In the genomic region with DNA sequence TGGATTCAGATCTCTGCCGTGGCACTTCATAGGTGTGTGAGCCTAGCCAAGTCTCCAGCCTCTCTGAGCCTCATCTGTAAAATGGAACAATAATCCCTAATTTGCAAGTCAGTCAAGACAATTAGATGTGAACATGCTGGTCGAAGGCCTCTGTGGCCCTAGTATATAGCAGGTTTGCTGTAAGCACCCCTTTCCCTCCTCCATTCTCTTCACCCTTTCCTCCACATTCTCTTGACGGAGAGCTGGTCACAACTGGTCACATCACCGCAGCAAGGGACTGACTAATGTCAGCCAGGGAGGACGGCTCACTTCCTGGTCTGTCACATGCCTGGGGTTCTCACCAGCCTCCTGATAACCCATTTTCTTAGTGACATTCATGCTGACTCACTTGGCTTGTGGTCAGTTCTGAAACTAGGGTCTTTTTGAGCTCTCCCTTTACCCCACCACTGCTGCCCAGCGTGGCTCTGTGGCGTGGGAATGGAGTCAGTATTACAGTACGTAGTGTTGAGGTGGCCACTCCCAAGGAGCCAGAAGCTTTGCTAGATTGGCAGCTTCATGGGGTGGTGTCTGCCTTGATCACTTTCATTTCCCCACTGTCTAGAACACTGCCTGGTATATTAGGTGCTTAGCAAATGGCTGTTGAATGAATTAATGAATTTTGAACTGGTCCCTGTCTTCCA, we compare ENCODE assay signal across 1 cellular context.
TF ChIP-seq lines count a peak whose summit lies in the region.

No MANE protein-coding gene starts in this region.

TF ChIP-seq in K562, 482 proteins besides CTCF, POLR2A, EP300 and RAD21 (continued from another document and continues in another):
- 0 out of 6 replicates have a peak, but pooled peaks of 1 of the 3 experiments have one; percentile 25 for TF ChIP-seq ZBTB11 (CRISPR knock-in tag; IDR thresholded peaks at IDR 0.05)
- TF ChIP-seq KAT8 (IDR thresholded peaks at IDR 0.05; ENCODE audit: low read depth): no peak
- no peak for TF ChIP-seq SMC3 (conservative IDR thresholded peaks at IDR 0.05; ENCODE audit: insufficient read depth, low read depth, low read length)
- peak; percentile 96 for TF ChIP-seq ZNF592 (IDR thresholded peaks at IDR 0.05)
- TF ChIP-seq, protein P1, sequence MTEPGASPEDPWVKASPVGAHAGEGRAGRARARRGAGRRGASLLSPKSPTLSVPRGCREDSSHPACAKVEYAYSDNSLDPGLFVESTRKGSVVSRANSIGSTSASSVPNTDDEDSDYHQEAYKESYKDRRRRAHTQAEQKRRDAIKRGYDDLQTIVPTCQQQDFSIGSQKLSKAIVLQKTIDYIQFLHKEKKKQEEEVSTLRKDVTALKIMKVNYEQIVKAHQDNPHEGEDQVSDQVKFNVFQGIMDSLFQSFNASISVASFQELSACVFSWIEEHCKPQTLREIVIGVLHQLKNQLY (CRISPR knock-in tag; conservative IDR thresholded peaks at IDR 0.05): no peak
- no peak for TF ChIP-seq SP1 (CRISPR knock-in tag; IDR thresholded peaks at IDR 0.05)
- no peak for TF ChIP-seq ZSCAN32 (CRISPR knock-in tag; IDR thresholded peaks at IDR 0.05)
- TF ChIP-seq, protein P2, sequence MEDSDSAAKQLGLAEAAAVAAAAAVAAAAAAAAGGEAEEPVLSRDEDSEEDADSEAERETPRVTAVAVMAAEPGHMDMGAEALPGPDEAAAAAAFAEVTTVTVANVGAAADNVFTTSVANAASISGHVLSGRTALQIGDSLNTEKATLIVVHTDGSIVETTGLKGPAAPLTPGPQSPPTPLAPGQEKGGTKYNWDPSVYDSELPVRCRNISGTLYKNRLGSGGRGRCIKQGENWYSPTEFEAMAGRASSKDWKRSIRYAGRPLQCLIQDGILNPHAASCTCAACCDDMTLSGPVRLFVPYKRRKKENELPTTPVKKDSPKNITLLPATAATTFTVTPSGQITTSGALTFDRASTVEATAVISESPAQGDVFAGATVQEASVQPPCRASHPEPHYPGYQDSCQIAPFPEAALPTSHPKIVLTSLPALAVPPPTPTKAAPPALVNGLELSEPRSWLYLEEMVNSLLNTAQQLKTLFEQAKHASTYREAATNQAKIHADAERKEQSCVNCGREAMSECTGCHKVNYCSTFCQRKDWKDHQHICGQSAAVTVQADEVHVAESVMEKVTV (CRISPR knock-in tag; IDR thresholded peaks at IDR 0.05): no peak
- TF ChIP-seq TFAP4 (CRISPR knock-in tag; IDR thresholded peaks at IDR 0.05; ENCODE audit: borderline replicate concordance): peak; percentile 37; the same call in 1 of the 2 replicates
- TF ChIP-seq E2F3 (CRISPR knock-in tag; IDR thresholded peaks at IDR 0.05): 0 out of 2 replicates have a peak, but pooled peaks have one; percentile 50
- TF ChIP-seq GABPB2 (CRISPR knock-in tag; conservative IDR thresholded peaks at IDR 0.05): no peak
- no peak for TF ChIP-seq ZNF124 (CRISPR knock-in tag; IDR thresholded peaks at IDR 0.05)
- TF ChIP-seq KLF13 (tag; IDR thresholded peaks at IDR 0.05; ENCODE audit: borderline replicate concordance, low read depth): no peak
- TF ChIP-seq SRSF7 (optimal IDR thresholded peaks at IDR 0.05; ENCODE audit: low read depth, low read length): no peak
- TF ChIP-seq, protein P3, sequence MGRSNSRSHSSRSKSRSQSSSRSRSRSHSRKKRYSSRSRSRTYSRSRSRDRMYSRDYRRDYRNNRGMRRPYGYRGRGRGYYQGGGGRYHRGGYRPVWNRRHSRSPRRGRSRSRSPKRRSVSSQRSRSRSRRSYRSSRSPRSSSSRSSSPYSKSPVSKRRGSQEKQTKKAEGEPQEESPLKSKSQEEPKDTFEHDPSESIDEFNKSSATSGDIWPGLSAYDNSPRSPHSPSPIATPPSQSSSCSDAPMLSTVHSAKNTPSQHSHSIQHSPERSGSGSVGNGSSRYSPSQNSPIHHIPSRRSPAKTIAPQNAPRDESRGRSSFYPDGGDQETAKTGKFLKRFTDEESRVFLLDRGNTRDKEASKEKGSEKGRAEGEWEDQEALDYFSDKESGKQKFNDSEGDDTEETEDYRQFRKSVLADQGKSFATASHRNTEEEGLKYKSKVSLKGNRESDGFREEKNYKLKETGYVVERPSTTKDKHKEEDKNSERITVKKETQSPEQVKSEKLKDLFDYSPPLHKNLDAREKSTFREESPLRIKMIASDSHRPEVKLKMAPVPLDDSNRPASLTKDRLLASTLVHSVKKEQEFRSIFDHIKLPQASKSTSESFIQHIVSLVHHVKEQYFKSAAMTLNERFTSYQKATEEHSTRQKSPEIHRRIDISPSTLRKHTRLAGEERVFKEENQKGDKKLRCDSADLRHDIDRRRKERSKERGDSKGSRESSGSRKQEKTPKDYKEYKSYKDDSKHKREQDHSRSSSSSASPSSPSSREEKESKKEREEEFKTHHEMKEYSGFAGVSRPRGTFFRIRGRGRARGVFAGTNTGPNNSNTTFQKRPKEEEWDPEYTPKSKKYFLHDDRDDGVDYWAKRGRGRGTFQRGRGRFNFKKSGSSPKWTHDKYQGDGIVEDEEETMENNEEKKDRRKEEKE (IDR thresholded peaks at IDR 0.05; ENCODE audit: borderline replicate concordance in 1 of 2, control insufficient read depth in 1 of 2, low read depth in 2 of 2, low read length in 1 of 2): no peak
- TF ChIP-seq, protein P4, sequence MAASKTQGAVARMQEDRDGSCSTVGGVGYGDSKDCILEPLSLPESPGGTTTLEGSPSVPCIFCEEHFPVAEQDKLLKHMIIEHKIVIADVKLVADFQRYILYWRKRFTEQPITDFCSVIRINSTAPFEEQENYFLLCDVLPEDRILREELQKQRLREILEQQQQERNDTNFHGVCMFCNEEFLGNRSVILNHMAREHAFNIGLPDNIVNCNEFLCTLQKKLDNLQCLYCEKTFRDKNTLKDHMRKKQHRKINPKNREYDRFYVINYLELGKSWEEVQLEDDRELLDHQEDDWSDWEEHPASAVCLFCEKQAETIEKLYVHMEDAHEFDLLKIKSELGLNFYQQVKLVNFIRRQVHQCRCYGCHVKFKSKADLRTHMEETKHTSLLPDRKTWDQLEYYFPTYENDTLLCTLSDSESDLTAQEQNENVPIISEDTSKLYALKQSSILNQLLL (CRISPR knock-in tag; IDR thresholded peaks at IDR 0.05; ENCODE audit: borderline replicate concordance): no peak
- TF ChIP-seq ZFP36 (IDR thresholded peaks at IDR 0.05; ENCODE audit: low read depth, low read length, partially characterized antibody): peak; percentile 21
- TF ChIP-seq, protein P5, sequence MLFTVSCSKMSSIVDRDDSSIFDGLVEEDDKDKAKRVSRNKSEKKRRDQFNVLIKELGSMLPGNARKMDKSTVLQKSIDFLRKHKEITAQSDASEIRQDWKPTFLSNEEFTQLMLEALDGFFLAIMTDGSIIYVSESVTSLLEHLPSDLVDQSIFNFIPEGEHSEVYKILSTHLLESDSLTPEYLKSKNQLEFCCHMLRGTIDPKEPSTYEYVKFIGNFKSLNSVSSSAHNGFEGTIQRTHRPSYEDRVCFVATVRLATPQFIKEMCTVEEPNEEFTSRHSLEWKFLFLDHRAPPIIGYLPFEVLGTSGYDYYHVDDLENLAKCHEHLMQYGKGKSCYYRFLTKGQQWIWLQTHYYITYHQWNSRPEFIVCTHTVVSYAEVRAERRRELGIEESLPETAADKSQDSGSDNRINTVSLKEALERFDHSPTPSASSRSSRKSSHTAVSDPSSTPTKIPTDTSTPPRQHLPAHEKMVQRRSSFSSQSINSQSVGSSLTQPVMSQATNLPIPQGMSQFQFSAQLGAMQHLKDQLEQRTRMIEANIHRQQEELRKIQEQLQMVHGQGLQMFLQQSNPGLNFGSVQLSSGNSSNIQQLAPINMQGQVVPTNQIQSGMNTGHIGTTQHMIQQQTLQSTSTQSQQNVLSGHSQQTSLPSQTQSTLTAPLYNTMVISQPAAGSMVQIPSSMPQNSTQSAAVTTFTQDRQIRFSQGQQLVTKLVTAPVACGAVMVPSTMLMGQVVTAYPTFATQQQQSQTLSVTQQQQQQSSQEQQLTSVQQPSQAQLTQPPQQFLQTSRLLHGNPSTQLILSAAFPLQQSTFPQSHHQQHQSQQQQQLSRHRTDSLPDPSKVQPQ (CRISPR knock-in tag; IDR thresholded peaks at IDR 0.05; ENCODE audit: borderline replicate concordance): no peak
- no peak for TF ChIP-seq U2AF2 (optimal IDR thresholded peaks at IDR 0.05; ENCODE audit: low read depth, low read length)
- TF ChIP-seq ZNF280A (IDR thresholded peaks at IDR 0.05; ENCODE audit: low read depth, partially characterized antibody): no peak
- no peak for TF ChIP-seq CHAMP1 (IDR thresholded peaks at IDR 0.05)
